In the genomic region with DNA sequence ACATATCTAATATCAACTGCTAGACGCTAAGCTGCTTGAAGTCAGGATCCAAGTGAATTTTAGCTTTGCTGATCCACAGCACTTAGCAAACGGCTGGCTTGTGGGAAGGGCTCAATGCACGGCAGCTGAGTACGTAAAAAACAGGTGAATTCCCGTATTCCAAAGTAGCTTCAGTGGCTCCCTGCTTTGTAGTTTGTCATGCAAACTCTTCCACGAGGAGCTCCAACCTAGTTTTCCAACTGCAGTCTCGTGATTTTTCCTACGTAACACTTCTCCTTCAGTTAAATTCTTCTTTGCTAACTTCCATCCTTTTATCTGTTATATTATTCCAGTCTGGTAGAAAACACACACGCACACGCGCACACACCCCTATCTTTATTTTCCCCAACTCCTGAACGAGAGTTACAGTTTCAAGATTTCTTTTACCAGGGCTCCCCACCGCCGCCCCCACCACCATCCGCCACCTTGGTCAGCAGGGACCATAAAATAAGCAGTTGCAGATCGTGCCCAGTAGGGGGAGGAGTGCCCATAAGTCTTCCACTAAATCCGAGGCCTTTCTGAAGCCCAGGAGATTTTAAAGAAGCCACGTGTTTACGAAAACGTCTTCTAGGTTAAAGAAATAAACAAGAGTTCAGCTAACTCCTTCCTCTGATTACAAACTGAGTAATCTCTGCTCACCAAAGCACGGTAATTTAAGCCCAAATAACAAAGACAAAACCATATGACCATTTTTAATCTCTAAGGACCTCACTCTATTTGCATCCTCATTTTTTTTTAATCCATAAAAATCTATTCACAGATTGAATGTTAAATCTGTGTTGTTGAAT, we compare ENCODE assay signal across 8 cellular contexts. TPM values are rescaled to one million over a fixed set of nuclear protein-coding genes. Genes with fewer than 3 reads are reported as not detected.
A peak's percentile ranks its signal among the peaks of the same experiment; 100 is the strongest.
DNase-seq lines count a peak whose midpoint lies in the region; ATAC-seq and TF ChIP-seq lines count a peak whose summit lies in the region.

No MANE protein-coding gene starts in this region.

- intact Hi-C loops in Calu3 (cut with micrococcal nuclease; ENCODE audit: unreplicated experiment) = loop anchor here (2.0 to 5.0 kb wide), 3 partner anchors 121 to 244 kb away; no protein-coding TSS in a partner anchor
- intact Hi-C loops in head of caudate nucleus (cut with DNase I) = no loop called here
- intact Hi-C loops in ovary (cut with DNase I) = loop anchor here in 3 of 4 donors (2.0 to 10.0 kb wide), 3 partner anchors 159 to 166 kb away; no protein-coding TSS in a partner anchor

- peak overlapping the region; percentile 16 for H3K4me3 ChIP-seq in ovary

- H3K36me3 Mint-ChIP-seq in Calu3 (ENCODE audit: insufficient read depth, unreplicated experiment) = peaks cover 5% of the 10 kb centered on the region
- no peaks in the 10 kb centered on the region for H3K36me3 Mint-ChIP-seq in activated T-cell treated with anti-CD3 and anti-CD28 coated beads, Interleukin-2, amount 50 U/mL, for 72 hours (ENCODE audit: insufficient read depth in 2 of 2)

- no peaks in the 10 kb centered on the region for H3K9me3 Mint-ChIP-seq in Calu3 (ENCODE audit: low read depth, unreplicated experiment)
- H3K9me3 Mint-ChIP-seq in activated T-cell treated with anti-CD3 and anti-CD28 coated beads, Interleukin-2, amount 50 U/mL, for 72 hours = peaks cover 0 to 4% of the 10 kb centered on the region in 2 donors

- ATAC-seq in GM19025 (IDR thresholded peaks at IDR 0.05; ENCODE audit: low read depth, unreplicated experiment) = peak; percentile 52
- peak; percentile 61 for ATAC-seq in HG03108 (IDR thresholded peaks at IDR 0.05; ENCODE audit: unreplicated experiment)
- peak; percentile 42 to 56 for ATAC-seq in activated T-cell treated with anti-CD3 and anti-CD28 coated beads, Interleukin-2, amount 50 U/mL, for 72 hours (replicated peaks in 1 of 2)

- peak; percentile 57 for TF ChIP-seq CTCF in Calu3 (IDR thresholded peaks at IDR 0.05; ENCODE audit: unreplicated experiment)
- TF ChIP-seq CTCF in ovary (IDR thresholded peaks at IDR 0.05) = peak; percentile 44 to 59 (median 54)

- no peaks in the 10 kb centered on the region for H3K27me3 Mint-ChIP-seq in Calu3 (ENCODE audit: unreplicated experiment)
- H3K27me3 Mint-ChIP-seq in activated T-cell treated with anti-CD3 and anti-CD28 coated beads, Interleukin-2, amount 50 U/mL, for 72 hours (ENCODE audit: low read depth) = peaks cover 55% of the 10 kb centered on the region

- CTCF ChIA-PET in Calu3 (lab: Charles Lee) = interaction anchor here (0.6 to 1.1 kb wide), 2 partner anchors 107 to 162 kb away, joined by 4 to 8 read pairs; no protein-coding TSS in a partner anchor

- no peak for TF ChIP-seq POLR2A in ovary (IDR thresholded peaks at IDR 0.05)

- peak overlapping the region; percentile 1 for H3K4me3 Mint-ChIP-seq in Calu3 (ENCODE audit: low read depth, unreplicated experiment)
- H3K4me3 Mint-ChIP-seq in activated T-cell treated with anti-CD3 and anti-CD28 coated beads, Interleukin-2, amount 50 U/mL, for 72 hours = peak overlapping the region; percentile 64 to 78

- H3K36me3 ChIP-seq in ovary = no peaks in the 10 kb centered on the region

- no peaks in the 10 kb centered on the region for H3K27me3 ChIP-seq in ovary

- 8 to 13% (median 12%) methylated on average over 21 of the region's 21 CpGs for WGBS in ovary, 3 donors

- H3K4me1 Mint-ChIP-seq in Calu3 (ENCODE audit: low read depth, unreplicated experiment) = peaks cover 37% of the 10 kb centered on the region
- H3K4me1 Mint-ChIP-seq in activated T-cell treated with anti-CD3 and anti-CD28 coated beads, Interleukin-2, amount 50 U/mL, for 72 hours (ENCODE audit: low read depth) = peaks cover 22% of the 10 kb centered on the region

- BruUV-seq in Calu3 (replicated peaks; lab: Mats Ljungman, UMichigan) = no TSS peak

- no peak for TF ChIP-seq EP300 in ovary (IDR thresholded peaks at IDR 0.05)

- no peak overlapping the region for H3K27ac Mint-ChIP-seq in Calu3 (ENCODE audit: unreplicated experiment)
- H3K27ac Mint-ChIP-seq in activated T-cell treated with anti-CD3 and anti-CD28 coated beads, Interleukin-2, amount 50 U/mL, for 72 hours = peak overlapping the region; percentile 80

- H3K27ac ChIP-seq in ovary = no peak overlapping the region

- no peaks in the 10 kb centered on the region for H3K9me3 ChIP-seq in ovary

- DNase-seq in Calu3 (peak; percentile 64), NCI-H2107 treated with DMSO at 0.1 percent for 48 hours (lab: John Stamatoyannopoulos, UW; ENCODE audit: unreplicated experiment) (peak; percentile 53), head of caudate nucleus (peak in 39 of 42 donors; percentile 11 to 87 (median 55)), ovary (peak; percentile 50 to 75 (median 63)), amniotic stem cell (lab: John Stamatoyannopoulos, UW) (no peak)
- peak; percentile 29 to 37 for DNase-seq in activated T-cell treated with anti-CD3 and anti-CD28 coated beads, Interleukin-2, amount 50 U/mL, for 72 hours

- H3K4me1 ChIP-seq in ovary (ENCODE audit: insufficient read depth) = no peaks in the 10 kb centered on the region

RNA-seq across cellular contexts. Expression of gene TRIO, which starts 34.8 kb away (rescaled TPM):
- total RNA-seq in Calu3 (2022) = 150 and 183 TPM in 2 replicates
- 10 to 100 TPM; 13.2 to 14.0 TPM for total RNA-seq in activated T-cell treated with anti-CD3 and anti-CD28 coated beads, Interleukin-2, amount 50 U/mL, for 72 hours
- 100 to 1,000 TPM in 5 of 7 donors, 10 to 100 TPM in 2; 93.3 to 268 (median 132) TPM for total RNA-seq in ovary
- 10 to 100 TPM; 58.4 to 67.1 TPM for polyA plus RNA-seq in ovary

Comparison
In these comparisons a context has a peak if more than half of its experiments do, and no peak if none do; other contexts are left out.
1. RNA of gene TRIO, which starts 34.8 kb away (total RNA-seq): 150 to 183 TPM in Calu3 and 93.3 to 268 TPM in ovary; 13.2 to 14.0 TPM in activated T-cell treated with anti-CD3 and anti-CD28 coated beads, Interleukin-2, amount 50 U/mL, for 72 hours; every median in the first group is over 4 times any median in the second.
2. Peak in every context shown above with its lines, with median percentiles within 50 percentile points of each other: ATAC-seq.